1 cellular context compared by ENCODE assay signal in the genomic region with DNA sequence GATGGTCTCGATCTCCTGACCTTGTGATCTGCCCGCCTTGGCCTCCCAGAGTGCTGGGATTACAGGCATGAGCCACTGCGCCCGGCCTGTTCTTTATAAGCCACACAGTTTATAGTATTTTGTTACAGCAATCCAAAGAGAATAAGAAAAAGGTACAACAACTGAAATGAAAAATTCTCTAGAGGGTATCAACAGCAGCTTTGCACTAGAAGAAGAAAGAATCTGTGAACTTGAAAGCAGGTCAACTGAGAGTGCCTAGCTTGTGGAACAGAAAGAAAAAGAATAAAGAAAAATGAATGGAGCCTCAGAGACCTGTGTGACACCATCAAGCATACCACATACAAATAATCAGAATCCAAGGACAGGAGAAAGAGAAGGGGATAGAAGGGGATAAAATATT.
TF ChIP-seq lines count a peak whose summit lies in the region.

No MANE protein-coding gene starts in this region.

TF ChIP-seq in HepG2, 621 proteins besides CTCF, POLR2A, EP300 and RAD21:
- TF ChIP-seq, protein P1, sequence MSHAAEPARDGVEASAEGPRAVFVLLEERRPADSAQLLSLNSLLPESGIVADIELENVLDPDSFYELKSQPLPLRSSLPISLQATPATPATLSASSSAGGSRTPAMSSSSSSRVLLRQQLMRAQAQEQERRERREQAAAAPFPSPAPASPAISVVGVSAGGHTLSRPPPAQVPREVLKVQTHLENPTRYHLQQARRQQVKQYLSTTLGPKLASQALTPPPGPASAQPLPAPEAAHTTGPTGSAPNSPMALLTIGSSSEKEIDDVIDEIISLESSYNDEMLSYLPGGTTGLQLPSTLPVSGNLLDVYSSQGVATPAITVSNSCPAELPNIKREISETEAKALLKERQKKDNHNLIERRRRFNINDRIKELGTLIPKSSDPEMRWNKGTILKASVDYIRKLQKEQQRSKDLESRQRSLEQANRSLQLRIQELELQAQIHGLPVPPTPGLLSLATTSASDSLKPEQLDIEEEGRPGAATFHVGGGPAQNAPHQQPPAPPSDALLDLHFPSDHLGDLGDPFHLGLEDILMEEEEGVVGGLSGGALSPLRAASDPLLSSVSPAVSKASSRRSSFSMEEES (CRISPR knock-in tag; IDR thresholded peaks at IDR 0.05) = no peak
- TF ChIP-seq ZSCAN20 (CRISPR knock-in tag; IDR thresholded peaks at IDR 0.05; ENCODE audit: borderline replicate concordance) (no peak), SATB2 (CRISPR knock-in tag; IDR thresholded peaks at IDR 0.05) (no peak), ZNF160 (CRISPR knock-in tag; IDR thresholded peaks at IDR 0.05) (peak; percentile 94), TARDBP (CRISPR knock-in tag; IDR thresholded peaks at IDR 0.05) (no peak)
- TF ChIP-seq, protein P2, sequence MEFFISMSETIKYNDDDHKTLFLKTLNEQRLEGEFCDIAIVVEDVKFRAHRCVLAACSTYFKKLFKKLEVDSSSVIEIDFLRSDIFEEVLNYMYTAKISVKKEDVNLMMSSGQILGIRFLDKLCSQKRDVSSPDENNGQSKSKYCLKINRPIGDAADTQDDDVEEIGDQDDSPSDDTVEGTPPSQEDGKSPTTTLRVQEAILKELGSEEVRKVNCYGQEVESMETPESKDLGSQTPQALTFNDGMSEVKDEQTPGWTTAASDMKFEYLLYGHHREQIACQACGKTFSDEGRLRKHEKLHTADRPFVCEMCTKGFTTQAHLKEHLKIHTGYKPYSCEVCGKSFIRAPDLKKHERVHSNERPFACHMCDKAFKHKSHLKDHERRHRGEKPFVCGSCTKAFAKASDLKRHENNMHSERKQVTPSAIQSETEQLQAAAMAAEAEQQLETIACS (CRISPR knock-in tag; IDR thresholded peaks at IDR 0.05) = no peak
